8 cellular contexts compared by ENCODE assay signal in the genomic region with DNA sequence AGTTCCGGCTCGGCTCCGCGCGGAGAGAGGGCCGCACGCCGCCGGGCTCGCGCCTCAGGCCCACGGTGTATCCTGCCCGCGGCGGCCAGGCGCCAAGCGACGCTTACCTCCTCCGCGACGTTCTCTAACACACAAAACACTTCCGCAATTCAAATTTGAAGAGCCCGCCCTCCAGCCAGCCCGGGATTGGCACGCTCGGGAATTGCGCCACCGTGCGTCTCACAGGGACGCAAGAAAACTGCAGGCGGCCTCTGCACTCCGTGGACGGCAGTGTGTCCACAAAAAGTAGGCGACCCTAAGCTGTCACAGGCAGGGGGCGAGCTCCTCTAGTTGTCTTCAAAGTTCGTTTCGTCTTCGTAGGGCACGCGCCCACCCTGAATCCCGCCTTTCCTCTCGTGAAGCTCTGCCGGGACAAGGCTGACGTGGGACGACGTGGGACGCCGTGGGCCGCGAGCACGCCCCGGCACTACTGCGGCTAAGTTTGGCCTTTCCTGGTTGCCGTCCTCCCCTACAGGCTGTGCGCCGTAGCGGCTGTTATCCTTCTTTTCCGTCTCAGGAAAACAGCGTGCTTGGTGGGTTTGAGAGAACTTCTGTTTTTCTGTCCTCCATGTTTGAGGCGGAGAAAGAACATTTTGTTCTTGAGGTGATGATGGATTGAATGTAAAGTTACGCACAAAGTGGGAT. TPM values are rescaled to one million over a fixed set of nuclear protein-coding genes. Genes with fewer than 3 reads are reported as not detected.
DNase-seq lines count a peak whose midpoint lies in the region; ATAC-seq and TF ChIP-seq lines count a peak whose summit lies in the region.

Gene MIS18BP1, minus strand, starts transcription at position 133 of the 684 bp plus-strand sequence. CDS start 5,916 bp downstream, outside the sequence.

- peaks cover 3% of the 10 kb centered on the region for H3K9me3 ChIP-seq in Caco-2

- peaks cover 14% of the 10 kb centered on the region for H3K9me3 Mint-ChIP-seq in Caco-2 (ENCODE audit: unreplicated experiment)
- H3K9me3 Mint-ChIP-seq in effector memory CD8-positive, alpha-beta T cell: peaks cover 3 to 4% of the 10 kb centered on the region in 2 donors

- peak; percentile 86 for ATAC-seq in GM21360 (IDR thresholded peaks at IDR 0.05; ENCODE audit: unreplicated experiment)
- peak; percentile 86 for ATAC-seq in effector memory CD8-positive, alpha-beta T cell (replicated peaks)

- H3K36me3 ChIP-seq in Caco-2 (ENCODE audit: control insufficient read depth, insufficient read depth, low read length): no peaks in the 10 kb centered on the region

- H3K4me3 Mint-ChIP-seq in Caco-2 (ENCODE audit: unreplicated experiment): peak within 1 kb of the TSS; percentile 86
- H3K4me3 Mint-ChIP-seq in effector memory CD8-positive, alpha-beta T cell: peak within 1 kb of the TSS; percentile 90 to 92

- H3K27ac Mint-ChIP-seq in Caco-2 (ENCODE audit: unreplicated experiment): peak within 1 kb of the TSS; percentile 96
- H3K27ac Mint-ChIP-seq in effector memory CD8-positive, alpha-beta T cell: peak within 1 kb of the TSS; percentile 93 to 95

- peaks cover 9% of the 10 kb centered on the region for H3K36me3 Mint-ChIP-seq in Caco-2 (ENCODE audit: insufficient read depth, unreplicated experiment)
- H3K36me3 Mint-ChIP-seq in effector memory CD8-positive, alpha-beta T cell (ENCODE audit: insufficient read depth): peaks cover 10% of the 10 kb centered on the region

- no peaks in the 10 kb centered on the region for H3K27me3 ChIP-seq in Caco-2 (replicated peaks; ENCODE audit: control insufficient read depth, insufficient read depth, low read length)

- H3K4me3 ChIP-seq in Caco-2 (ENCODE audit: low read depth, low read length): peak within 1 kb of the TSS; percentile 77

- H3K27me3 Mint-ChIP-seq in Caco-2 (ENCODE audit: insufficient read depth, unreplicated experiment): no peaks in the 10 kb centered on the region
- no peaks in the 10 kb centered on the region for H3K27me3 Mint-ChIP-seq in effector memory CD8-positive, alpha-beta T cell

- no TSS peak for BruUV-seq in Caco-2 (replicated peaks; lab: Mats Ljungman, UMichigan)

- no peaks in the 10 kb centered on the region for H3K4me1 Mint-ChIP-seq in Caco-2 (ENCODE audit: low read depth, unreplicated experiment)
- peaks cover 15 to 17% of the 10 kb centered on the region in 2 donors for H3K4me1 Mint-ChIP-seq in effector memory CD8-positive, alpha-beta T cell (ENCODE audit: low read depth in 2 of 2)

- no peaks in the 10 kb centered on the region for H3K4me1 ChIP-seq in Caco-2

- intact Hi-C loops in Caco-2 (cut with micrococcal nuclease; ENCODE audit: unreplicated experiment): loop anchor here (1.0 to 5.0 kb wide), 7 partner anchors 16 to 356 kb away; partner anchors contain the start of genes FKBP3, KLHL28 and TOGARAM1

- POLR2A ChIA-PET in Caco-2 (lab: Charles Lee): interaction anchor here (0.6 to 1.0 kb wide), 3 partner anchors 116 to 292 kb away, joined by 3 read pairs; partner anchors contain the start of gene KLHL28
- POLR2A ChIA-PET in activated CD8-positive, alpha-beta memory T cell treated with anti-CD3 and anti-CD28 coated beads for 36 hours (lab: Charles Lee): interaction anchor here (0.5 to 1.9 kb wide), 2 partner anchors 117 to 160 kb away, joined by 7 to 9 read pairs; partner anchors contain the start of gene FANCM

- CTCF ChIA-PET in Caco-2 (lab: Charles Lee): interaction anchor here (0.5 to 1.5 kb wide), 4 partner anchors 15 to 117 kb away, joined by 3 to 15 read pairs (median 4); partner anchors contain the start of gene FANCM
- CTCF ChIA-PET in activated CD8-positive, alpha-beta memory T cell treated with anti-CD3 and anti-CD28 coated beads for 36 hours (lab: Charles Lee): interaction anchor here (1.0 to 1.8 kb wide), 5 partner anchors 15 to 118 kb away, joined by 3 to 9 read pairs (median 5); partner anchors contain the start of gene FANCM

- TF ChIP-seq CTCF in Caco-2 (IDR thresholded peaks at IDR 0.05; ENCODE audit: insufficient read depth in 1 of 2, low read depth in 1 of 2, low read length in 1 of 2, severe bottlenecking in 1 of 2, unreplicated experiment in 1 of 2): peak; percentile 49 to 82

- DNase-seq in Caco-2 (peak; percentile 97), HT1080 (ENCODE audit: low read depth) (peak; percentile 97), NOMO-1 (lab: John Stamatoyannopoulos, UW; ENCODE audit: unreplicated experiment in 2 of 2) (peak; percentile 96 to 98), medulla oblongata (ENCODE audit: extremely low spot score) (peak; percentile 95)
- peak; percentile 92 to 93 (median 92) for DNase-seq in effector memory CD8-positive, alpha-beta T cell
- DNase-seq in stimulated activated CD8-positive, alpha-beta memory T cell treated with anti-CD3 and anti-CD28 coated beads, Interleukin-12 subunit alpha, Interleukin-12 subunit beta, amount 100 ng/mL, for 1 hour (ENCODE audit: low read depth): peak; percentile 89

RNA-seq across cellular contexts. Expression of gene MIS18BP1, which starts in this region (rescaled TPM):
- total RNA-seq in Caco-2 (2022): 31.4 and 38.4 TPM in 2 replicates
- total RNA-seq in HT1080 (2014; rRNA removed; shearing (Covaris generic)): 42.8 and 49.2 TPM in 2 replicates
- 26.7 and 28.6 TPM in 2 replicates for polyA plus RNA-seq in HT1080 (2015; cell fraction: cytosol; rRNA removed)
- polyA plus RNA-seq in HT1080 (2015; cell fraction: nucleus; rRNA removed): 90.9 and 114 TPM in 2 replicates
- 10 to 100 TPM; 35.5 to 37.7 TPM for total RNA-seq in activated CD8-positive, alpha-beta memory T cell treated with anti-CD3 and anti-CD28 coated beads for 36 hours

Comparison
In these comparisons a context has a peak if more than half of its experiments do, and no peak if none do; other contexts are left out.
1. Peak in every context shown above with its lines: DNase-seq, ATAC-seq and H3K4me3 ChIP-seq.